ENCODE assay signal across 17 cellular contexts in genomic region chr1:189637041-189637440, GRCh38.
DNase-seq lines count a peak whose midpoint lies in the region; ATAC-seq, FAIRE-seq and TF ChIP-seq lines count a peak whose summit lies in the region.
"Had no signal": no experiment of that assay in that cellular context is flagged by ENCODE, and none has a peak within 500 bp of the region (broad histone marks: within the 10 kb centered on the region; RNA-seq: fewer than 3 reads in every experiment).

No MANE protein-coding gene starts in this region.

- H3K4me3 ChIP-seq in A549 (no peak overlapping the region), bronchial epithelial cell (ENCODE audit: low read depth, low read length) (no peak overlapping the region), neuronal stem cell (ENCODE audit: low read length in 2 of 2) (no peak overlapping the region)
- H3K4me3 ChIP-seq: BLaER1, GM12878 had no signal

- H4K8ac ChIP-seq in neuronal stem cell (ENCODE audit: low read depth, low read length) = no peak overlapping the region

- H3K14ac ChIP-seq in neuronal stem cell (ENCODE audit: low read length) = no peak overlapping the region

- H3K9me3 ChIP-seq in A549 (no peaks in the 10 kb centered on the region), neuronal stem cell (replicated peaks in 1 of 2; ENCODE audit: control insufficient read depth in 2 of 2, insufficient read depth in 1 of 2, low read depth in 1 of 2, low read length in 2 of 2) (no peaks in the 10 kb centered on the region)
- H3K9me3 ChIP-seq: BLaER1 had no signal

- H2BK120ac ChIP-seq in neuronal stem cell (ENCODE audit: low read depth, low read length) = no peak overlapping the region

- H3K23ac ChIP-seq in neuronal stem cell (ENCODE audit: low read depth, low read length, poor library complexity) = no peak overlapping the region

- no peak overlapping the region for H2BK15ac ChIP-seq in neuronal stem cell (ENCODE audit: low read length)

- no peaks in the 10 kb centered on the region for H3K27me3 ChIP-seq in bronchial epithelial cell (ENCODE audit: control insufficient read depth, insufficient read depth, low read length)
- H3K27me3 ChIP-seq in neuronal stem cell (ENCODE audit: control insufficient read depth in 3 of 3, insufficient read depth in 3 of 3, low read depth in 1 of 3, low read length in 3 of 3) = no peaks in the 10 kb centered on the region
- H3K27me3 ChIP-seq: BLaER1 had no signal

- CTCF ChIA-PET in A549 (lab: Yijun Ruan, JAX) = no interaction called here

- H3K27ac ChIP-seq in A549 (peak overlapping the region in 1 of 2 experiments; percentile 40; a peak in 2 of 6 replicates), neuronal stem cell (replicated peaks; ENCODE audit: low read length) (no peak overlapping the region)
- H3K27ac ChIP-seq: 22Rv1, BLaER1 had no signal

- DNase-seq in A549 (ENCODE audit: low read depth in 1 of 2, low spot score in 1 of 2) (peak in 1 of 2 experiments; percentile 60), NCI-H226 (peak; percentile 7), bronchial epithelial cell (ENCODE audit: low read depth) (peak; percentile 35), neuronal stem cell (ENCODE audit: low spot score) (no peak), DMS 273 treated with DMSO at 0.1 percent for 48 hours (lab: John Stamatoyannopoulos, UW) (no peak), NOMO-1 treated with DMSO at 0.1 percent for 48 hours (lab: John Stamatoyannopoulos, UW; ENCODE audit: unreplicated experiment) (no peak)
- DNase-seq: CD4-positive, alpha-beta memory T cell; DMS53; DND-41; EL; GOT3; H9 had no signal

- no peak overlapping the region for H3K18ac ChIP-seq in neuronal stem cell (ENCODE audit: low read length)

- TF ChIP-seq RAD21 in A549 (conservative IDR thresholded peaks at IDR 0.05 in 1 of 2, IDR thresholded peaks at IDR 0.05 in 1 of 2) = no peak

- H3K79me1 ChIP-seq in neuronal stem cell (ENCODE audit: low read depth, low read length) = no peaks in the 10 kb centered on the region

- H3K4ac ChIP-seq in neuronal stem cell (ENCODE audit: low read length) = no peak overlapping the region

- no peak for TF ChIP-seq POLR2A in A549 (IDR thresholded peaks at IDR 0.05; ENCODE audit: low read length)

- H2AFZ ChIP-seq in neuronal stem cell (ENCODE audit: low read length) = peak overlapping the region; percentile 3

- H2BK5ac ChIP-seq in neuronal stem cell (ENCODE audit: low read length) = no peak overlapping the region

- ATAC-seq in A549 (peak; percentile 30 to 59; a peak in 4 of 6 replicates), GM21526 (IDR thresholded peaks at IDR 0.05; ENCODE audit: low FRiP score, unreplicated experiment) (no peak), HG02852 (IDR thresholded peaks at IDR 0.05; ENCODE audit: unreplicated experiment) (no peak)
- ATAC-seq: GM12878 had no signal

- H3K9ac ChIP-seq in neuronal stem cell (ENCODE audit: low read depth, low read length, poor library complexity) = no peak overlapping the region
- H3K9ac ChIP-seq: BLaER1 had no signal

- H3K36me3 ChIP-seq in bronchial epithelial cell (ENCODE audit: control insufficient read depth, insufficient read depth, low read length) = no peaks in the 10 kb centered on the region
- no peaks in the 10 kb centered on the region for H3K36me3 ChIP-seq in neuronal stem cell (replicated peaks in 1 of 2; ENCODE audit: control insufficient read depth in 2 of 2, insufficient read depth in 2 of 2, low read length in 2 of 2)
- H3K36me3 ChIP-seq: BLaER1 had no signal

- H3K4me1 ChIP-seq in A549 = peaks cover 8% of the 10 kb centered on the region; the same call in 2 of the 3 replicates
- no peaks in the 10 kb centered on the region for H3K4me1 ChIP-seq in neuronal stem cell (ENCODE audit: control insufficient read depth in 2 of 2, insufficient read depth in 1 of 2, low read depth in 1 of 2, low read length in 2 of 2)
- H3K4me1 ChIP-seq: BLaER1 had no signal

- FAIRE-seq in A549 (lab: Jason Lieb, UNC) = peak; percentile 13
- FAIRE-seq in bronchial epithelial cell (lab: Jason Lieb, UNC) = no peak
- FAIRE-seq: GM12878 had no signal

- no peak overlapping the region for H2BK12ac ChIP-seq in neuronal stem cell (ENCODE audit: low read length)

- POLR2A ChIA-PET in A549 (lab: Yijun Ruan, JAX) = no interaction called here

- 0 out of 5 replicates have a peak, but pooled peaks have one; percentile 9 to 26 for TF ChIP-seq EP300 in A549 (IDR thresholded peaks at IDR 0.05)

- 25% methylated on average over 2 of the region's 2 CpGs for WGBS in A549 (ENCODE audit: missing lambda C conversion rate)
- WGBS in neuronal stem cell (ENCODE audit: extremely low coverage in 2 of 2, insufficient read length in 2 of 2, insufficient replicate concordance in 1 of 2), 2 donors = no CpG with 5 or more reads among the region's 2 CpGs

- H3K4me2 ChIP-seq in A549 (peak overlapping the region; percentile 34), neuronal stem cell (ENCODE audit: insufficient read depth, low read length, poor library complexity, severe bottlenecking) (no peak overlapping the region)
- H3K4me2 ChIP-seq: BLaER1 had no signal

- H2AK5ac ChIP-seq in neuronal stem cell (ENCODE audit: low read depth, low read length) = no peak overlapping the region

- H4K91ac ChIP-seq in neuronal stem cell (ENCODE audit: low read depth, low read length, poor library complexity) = no peak overlapping the region

- TF ChIP-seq CTCF in A549 (IDR thresholded peaks at IDR 0.05) (no peak), bronchial epithelial cell (IDR thresholded peaks at IDR 0.05; ENCODE audit: insufficient read depth, low read length, severe bottlenecking) (no peak)

TF ChIP-seq in A549, 52 proteins besides CTCF, POLR2A, EP300 and RAD21:
- no peak for TF ChIP-seq NPAS2 (CRISPR knock-in tag; IDR thresholded peaks at IDR 0.05; ENCODE audit: borderline replicate concordance)
- peak; percentile 53 to 60; a peak in 2 of 4 replicates for TF ChIP-seq CEBPB (IDR thresholded peaks at IDR 0.05)
- TF ChIP-seq SMC3 (IDR thresholded peaks at IDR 0.05) = 0 out of 3 replicates have a peak, but pooled peaks have one; percentile 8
- 0 out of 2 replicates have a peak, but pooled peaks have one; percentile 21 for TF ChIP-seq JUNB (IDR thresholded peaks at IDR 0.05)
- TF ChIP-seq FOSB (CRISPR knock-in tag; IDR thresholded peaks at IDR 0.05) = no peak
- no peak for TF ChIP-seq HOXB5 (CRISPR knock-in tag; IDR thresholded peaks at IDR 0.05)

Comparison
In these comparisons a context has a peak if more than half of its experiments do, and no peak if none do; other contexts are left out.
1. ATAC-seq: peak in A549 (2 of 2); none in GM21526 (single experiment) and HG02852 (single experiment).
2. DNase-seq: peak in NCI-H226 (single experiment) and bronchial epithelial cell (single experiment); none in neuronal stem cell (single experiment), DMS 273 treated with DMSO at 0.1 percent for 48 hours (single experiment) and NOMO-1 treated with DMSO at 0.1 percent for 48 hours (single experiment).